In genomic region chr12:54413284-54414190, GRCh38 we compare ENCODE assay signal across 1 cellular context.
TF ChIP-seq lines count a peak whose summit lies in the region.

No MANE protein-coding gene starts in this region.

TF ChIP-seq in K562, 482 proteins besides CTCF, POLR2A, EP300 and RAD21:
- TF ChIP-seq NFXL1 (CRISPR knock-in tag; IDR thresholded peaks at IDR 0.05) (no peak), VEZF1 (CRISPR knock-in tag; IDR thresholded peaks at IDR 0.05) (0 out of 2 replicates have a peak, but pooled peaks have one; percentile 17)
TF ChIP-seq in K562: peak in this region for 1.
